28 cellular contexts compared by ENCODE assay signal in genomic region chr1:34341896-34342295, GRCh38.
DNase-seq lines count a peak whose midpoint lies in the region; TF ChIP-seq lines count a peak whose summit lies in the region.
"Had no signal": no experiment of that assay in that cellular context is flagged by ENCODE, and none has a peak within 500 bp of the region (broad histone marks: within the 10 kb centered on the region; RNA-seq: fewer than 3 reads in every experiment).

No MANE protein-coding gene starts in this region.

- DNase-seq in HT-29 (ENCODE audit: low spot score) (no peak), ovary (no peak)
- DNase-seq: 8988T; ACHN; AML-193; BE2C; C1 segment of cervical spinal cord; Caco-2; Calu3; CD4-positive, alpha-beta memory T cell; CD4-positive, alpha-beta T cell; CD4-positive, CD25-positive, alpha-beta regulatory T cell; CD8-positive, alpha-beta memory T cell; CD8-positive, alpha-beta T cell; COR-L47; DMS 273 treated with DMSO at 0.1 percent for 48 hours; DMS153; DMS79; DMS79 treated with DMSO at 0.1 percent for 48 hours; DND-41; EL had no signal

- no peak for TF ChIP-seq RAD21 in neural cell (conservative IDR thresholded peaks at IDR 0.05)

- intact Hi-C loops in ovary (cut with DNase I): no loop called here

- H3K4me2 ChIP-seq in neural cell (ENCODE audit: low read length): peak overlapping the region; percentile 9
- H3K4me2 ChIP-seq: A549; BLaER1; BLaER1 treated with 17β-estradiol and CSF1 and Interleukin-3, amounts not matched to agents 10 nM and 100 nM had no signal

- TF ChIP-seq EP300 in neural cell (conservative IDR thresholded peaks at IDR 0.05; ENCODE audit: poor library complexity, severe bottlenecking) (peak; percentile 83), ovary (IDR thresholded peaks at IDR 0.05) (no peak)

- H3F3A ChIP-seq in neural cell (ENCODE audit: insufficient read depth, low read length, poor library complexity, severe bottlenecking): no peaks in the 10 kb centered on the region

- H3K79me2 ChIP-seq in neural cell (replicated peaks; ENCODE audit: insufficient read depth, low read length): no peaks in the 10 kb centered on the region

- TF ChIP-seq POLR2A in ovary (IDR thresholded peaks at IDR 0.05): no peak

- no peaks in the 10 kb centered on the region for H3K4me1 ChIP-seq in ovary (ENCODE audit: insufficient read depth)
- H3K4me1 ChIP-seq: A549; BE2C; BLaER1; BLaER1 treated with 17β-estradiol and CSF1 and Interleukin-3, amounts not matched to agents 10 nM and 100 nM; Caco-2 had no signal

- WGBS in ovary, 3 donors: 60 to 76% (median 60%) methylated on average over 2 of the region's 2 CpGs

- peak overlapping the region; percentile 0 for H3K4me3 ChIP-seq in neural cell (ENCODE audit: low read length)
- H3K4me3 ChIP-seq in ovary: no peak overlapping the region
- H3K4me3 ChIP-seq: A549; BLaER1; BLaER1 treated with 17β-estradiol and CSF1 and Interleukin-3, amounts not matched to agents 10 nM and 100 nM had no signal

- no peaks in the 10 kb centered on the region for H3K9me3 ChIP-seq in neural cell (ENCODE audit: low read length)
- H3K9me3 ChIP-seq in ovary: no peaks in the 10 kb centered on the region
- H3K9me3 ChIP-seq: A549; BE2C; BLaER1; BLaER1 treated with 17β-estradiol and CSF1 and Interleukin-3, amounts not matched to agents 10 nM and 100 nM; Caco-2 had no signal

- H3K36me3 ChIP-seq in neural cell (ENCODE audit: insufficient read depth, low read length): no peaks in the 10 kb centered on the region
- H3K36me3 ChIP-seq in ovary: no peaks in the 10 kb centered on the region
- H3K36me3 ChIP-seq: BE2C; BLaER1; BLaER1 treated with 17β-estradiol and CSF1 and Interleukin-3, amounts not matched to agents 10 nM and 100 nM had no signal

- no peak overlapping the region for H2AFZ ChIP-seq in neural cell (ENCODE audit: low read depth, low read length)

- no peak for TF ChIP-seq CTCF in VCaP (conservative IDR thresholded peaks at IDR 0.05)
- TF ChIP-seq CTCF in neural cell (IDR thresholded peaks at IDR 0.05; ENCODE audit: poor library complexity, severe bottlenecking): no peak
- no peak for TF ChIP-seq CTCF in ovary (IDR thresholded peaks at IDR 0.05)

- H3K27me3 ChIP-seq in neural cell (ENCODE audit: insufficient read depth, low read depth, low read length) (no peaks in the 10 kb centered on the region), ovary (no peaks in the 10 kb centered on the region)
- H3K27me3 ChIP-seq: BE2C; BLaER1; BLaER1 treated with 17β-estradiol and CSF1 and Interleukin-3, amounts not matched to agents 10 nM and 100 nM had no signal

- H3K27ac ChIP-seq in VCaP (peak overlapping the region; percentile 28; the same call in 1 of the 2 replicates), neural cell (ENCODE audit: low read length) (peak overlapping the region; percentile 53), ovary (no peak overlapping the region)
- H3K27ac ChIP-seq: 22Rv1; A549; BLaER1; BLaER1 treated with 17β-estradiol and CSF1 and Interleukin-3, amounts not matched to agents 10 nM and 100 nM; C4-2B had no signal

- no peaks in the 10 kb centered on the region for H4K20me1 ChIP-seq in neural cell (ENCODE audit: insufficient read depth)
- H4K20me1 ChIP-seq: BLaER1; BLaER1 treated with 17β-estradiol and CSF1 and Interleukin-3, amounts not matched to agents 10 nM and 100 nM had no signal

- no peaks in the 10 kb centered on the region for H3K9me2 ChIP-seq in neural cell (ENCODE audit: insufficient read depth, low read length)

- H3K9ac ChIP-seq in neural cell (ENCODE audit: low read length): no peak overlapping the region
- H3K9ac ChIP-seq: BLaER1; BLaER1 treated with 17β-estradiol and CSF1 and Interleukin-3, amounts not matched to agents 10 nM and 100 nM had no signal

TF ChIP-seq in neural cell, 6 proteins besides CTCF, POLR2A, EP300 and RAD21:
- TF ChIP-seq TAF1 (IDR thresholded peaks at IDR 0.05; ENCODE audit: low read depth): no peak
- peak; percentile 84 for TF ChIP-seq REST (IDR thresholded peaks at IDR 0.05; ENCODE audit: borderline replicate concordance)
- TF ChIP-seq MXI1 (conservative IDR thresholded peaks at IDR 0.05; ENCODE audit: poor library complexity, severe bottlenecking): no peak
- peak; percentile 56 for TF ChIP-seq POLR2AphosphoS5 (IDR thresholded peaks at IDR 0.05)

Comparison
In these comparisons a context has a peak if more than half of its experiments do, and no peak if none do; other contexts are left out.
1. H3K27ac ChIP-seq: peak in VCaP (single experiment) and neural cell (single experiment); none in ovary (0 of 2).